Comparison of ENCODE assay signal across 9 cellular contexts in the genomic region with DNA sequence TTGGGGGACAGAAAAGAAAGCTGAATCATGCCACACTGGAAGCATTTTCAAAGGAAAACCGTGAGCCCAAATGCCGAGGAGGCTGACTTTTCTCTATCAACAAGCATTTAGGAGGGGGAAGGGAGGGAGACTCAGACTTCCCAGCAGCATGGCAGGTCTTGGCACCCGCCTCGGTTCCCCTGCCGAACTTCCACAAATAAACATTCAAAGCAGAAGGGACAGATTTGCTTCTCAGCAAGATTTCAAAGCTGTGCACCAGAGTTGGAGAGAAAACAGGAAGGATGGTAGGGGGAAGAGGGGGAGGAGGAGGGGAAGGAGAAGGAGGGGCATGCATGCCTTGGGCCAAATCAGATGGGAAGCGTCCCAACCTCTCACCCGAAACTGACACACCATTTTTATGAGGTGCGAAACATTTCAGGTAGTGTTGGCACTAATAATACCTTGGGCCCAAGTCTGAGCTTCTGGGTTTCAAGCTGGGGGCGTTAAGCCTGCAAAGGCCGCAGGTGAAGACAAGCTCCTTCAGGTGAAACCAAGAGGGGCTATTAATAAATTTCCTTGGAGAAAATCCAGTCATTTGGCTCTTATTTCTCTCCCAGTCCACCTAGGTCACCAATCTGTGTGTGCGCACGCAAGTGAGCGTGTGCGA. TPM values are rescaled to one million over a fixed set of nuclear protein-coding genes. Genes with fewer than 3 reads are reported as not detected.
A peak's percentile ranks its signal among the peaks of the same experiment; 100 is the strongest.
DNase-seq lines count a peak whose midpoint lies in the region; ATAC-seq and TF ChIP-seq lines count a peak whose summit lies in the region.
"Had no signal": no experiment of that assay in that cellular context is flagged by ENCODE, and none has a peak within 500 bp of the region (broad histone marks: within the 10 kb centered on the region; RNA-seq: fewer than 3 reads in every experiment).

No MANE protein-coding gene starts in this region.

- intact Hi-C loops in sigmoid colon (cut with DNase I) = loop anchor here (1.0 kb wide), 1 partner anchor 25 kb away; no protein-coding TSS in a partner anchor

- H3K4me3 ChIP-seq in sigmoid colon = peak overlapping the region in 2 of 4 donors; percentile 4 to 13

- peak overlapping the region; percentile 73 to 90 (median 76) for H3K27ac ChIP-seq in sigmoid colon

- H3K27me3 Mint-ChIP-seq in immature natural killer cell (ENCODE audit: low read depth in 3 of 3) = peaks cover 1 to 8% (median 4%) of the 10 kb centered on the region in 3 donors

- ATAC-seq in HG02870 (IDR thresholded peaks at IDR 0.05; ENCODE audit: unreplicated experiment) (no peak), HG03439 (IDR thresholded peaks at IDR 0.05; ENCODE audit: unreplicated experiment) (no peak)

- no peak overlapping the region for H3K27ac Mint-ChIP-seq in immature natural killer cell
- H3K27ac Mint-ChIP-seq: activated B cell treated with CpG ODN at 0.5 μM for 24 hours had no signal

- H3K9me3 ChIP-seq in sigmoid colon = no peaks in the 10 kb centered on the region

- no peaks in the 10 kb centered on the region for H3K36me3 ChIP-seq in sigmoid colon

- peak; percentile 35 for DNase-seq in EL
- peak; percentile 90 for DNase-seq in astrocyte of the hippocampus (ENCODE audit: low read depth, low spot score)
- DNase-seq in hypothalamus (lab: John Stamatoyannopoulos, UW) = peak in 36 of 51 donors; percentile 9 to 60 (median 32)
- peak; percentile 84 for DNase-seq in sigmoid colon
- no peak for DNase-seq in immature natural killer cell
- no peak for DNase-seq in NCI-H748 treated with DMSO at 0.1 percent for 48 hours (lab: John Stamatoyannopoulos, UW)
- DNase-seq: activated B cell treated with CpG ODN at 0.5 μM for 24 hours had no signal

- no peaks in the 10 kb centered on the region for H3K9me3 Mint-ChIP-seq in immature natural killer cell
- H3K9me3 Mint-ChIP-seq: activated B cell treated with CpG ODN at 0.5 μM for 24 hours had no signal

- TF ChIP-seq POLR2A in sigmoid colon (IDR thresholded peaks at IDR 0.05) = no peak

- TF ChIP-seq EP300 in sigmoid colon (IDR thresholded peaks at IDR 0.05) = peak in 1 of 4 donors; percentile 35

- no peak overlapping the region for H3K4me3 Mint-ChIP-seq in immature natural killer cell
- H3K4me3 Mint-ChIP-seq: activated B cell treated with CpG ODN at 0.5 μM for 24 hours had no signal

- H3K36me3 Mint-ChIP-seq in immature natural killer cell = peaks cover 0 to 4% (median 0%) of the 10 kb centered on the region in 3 donors

- H3K4me1 Mint-ChIP-seq in immature natural killer cell = peaks cover 15 to 20% of the 10 kb centered on the region in 2 donors
- H3K4me1 Mint-ChIP-seq: activated B cell treated with CpG ODN at 0.5 μM for 24 hours had no signal

- 59 to 83% methylated on average over 14 of the region's 14 CpGs for WGBS in sigmoid colon, 2 donors

- no peak for TF ChIP-seq CTCF in sigmoid colon (IDR thresholded peaks at IDR 0.05)

- peaks cover 0 to 51% (median 42%) of the 10 kb centered on the region in 4 donors for H3K4me1 ChIP-seq in sigmoid colon

- H3K27me3 ChIP-seq in sigmoid colon = no peaks in the 10 kb centered on the region

RNA-seq across cellular contexts. Expression of gene ABCA4, which starts 26.4 kb away (rescaled TPM):
- total RNA-seq in sigmoid colon = 1 to 10 TPM in 1 of 4 donors, under 1 TPM in 3; 0.14 to 1.1 (median 0.50) TPM
- polyA plus RNA-seq in sigmoid colon (under 1 TPM in 1 of 3 donors, not detected in 2; 0.16 TPM), immature natural killer cell (under 1 TPM in 1 of 3 donors, not detected in 2; 0.08 TPM)
- total RNA-seq: activated B cell treated with CpG ODN at 0.5 μM for 24 hours had no signal

Comparison
In these comparisons a context has a peak if more than half of its experiments do, and no peak if none do; other contexts are left out.
1. DNase-seq: peak in EL (single experiment), astrocyte of the hippocampus (single experiment), hypothalamus (36 of 51) and sigmoid colon (single experiment); none in immature natural killer cell (0 of 3) and NCI-H748 treated with DMSO at 0.1 percent for 48 hours (single experiment).